1 cellular context compared by ENCODE assay signal in the genomic region with DNA sequence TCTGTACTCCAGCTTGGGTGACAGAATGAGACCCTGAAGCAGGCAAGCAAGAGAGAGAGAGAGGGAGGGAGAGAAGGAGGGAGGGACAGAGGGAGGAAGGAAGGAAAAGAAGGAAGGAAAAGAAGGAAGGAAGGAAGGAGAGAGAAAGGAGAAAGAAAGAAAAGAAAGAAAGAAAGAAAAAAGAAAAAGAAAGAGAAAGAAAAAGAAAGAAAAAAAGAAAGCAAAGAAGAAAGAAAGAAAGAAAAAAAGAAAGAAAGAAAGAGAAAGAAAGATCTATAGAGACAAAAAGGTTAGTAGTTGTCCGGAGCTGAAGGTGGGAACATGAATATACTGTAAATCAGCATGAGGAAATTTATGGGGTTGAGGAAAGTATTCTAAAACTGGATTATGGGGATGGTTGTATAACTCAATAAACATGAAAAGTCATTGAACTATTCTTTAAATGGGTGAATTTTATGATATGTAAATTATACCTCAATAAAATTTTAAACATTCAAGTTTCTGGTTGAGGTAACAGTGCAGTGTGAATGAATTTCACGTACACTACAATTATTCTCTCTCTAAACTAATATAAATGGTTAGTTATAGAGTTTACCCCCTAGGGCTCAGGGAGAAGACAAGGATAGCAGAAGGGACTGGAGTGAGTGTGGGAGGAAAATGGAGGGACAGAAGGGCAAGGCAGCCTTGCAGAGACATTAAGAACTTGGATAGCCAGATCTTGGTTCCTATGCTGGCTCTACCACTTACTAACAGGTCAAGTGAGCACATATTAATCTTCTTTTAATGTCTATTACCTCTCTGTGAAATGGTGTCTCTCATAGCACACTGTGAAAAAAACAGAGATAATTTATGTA.
TF ChIP-seq lines count a peak whose summit lies in the region.

No MANE protein-coding gene starts in this region.

TF ChIP-seq in GM23338, 12 proteins besides CTCF, POLR2A, EP300 and RAD21 (continued from another document):
- TF ChIP-seq, protein P1, sequence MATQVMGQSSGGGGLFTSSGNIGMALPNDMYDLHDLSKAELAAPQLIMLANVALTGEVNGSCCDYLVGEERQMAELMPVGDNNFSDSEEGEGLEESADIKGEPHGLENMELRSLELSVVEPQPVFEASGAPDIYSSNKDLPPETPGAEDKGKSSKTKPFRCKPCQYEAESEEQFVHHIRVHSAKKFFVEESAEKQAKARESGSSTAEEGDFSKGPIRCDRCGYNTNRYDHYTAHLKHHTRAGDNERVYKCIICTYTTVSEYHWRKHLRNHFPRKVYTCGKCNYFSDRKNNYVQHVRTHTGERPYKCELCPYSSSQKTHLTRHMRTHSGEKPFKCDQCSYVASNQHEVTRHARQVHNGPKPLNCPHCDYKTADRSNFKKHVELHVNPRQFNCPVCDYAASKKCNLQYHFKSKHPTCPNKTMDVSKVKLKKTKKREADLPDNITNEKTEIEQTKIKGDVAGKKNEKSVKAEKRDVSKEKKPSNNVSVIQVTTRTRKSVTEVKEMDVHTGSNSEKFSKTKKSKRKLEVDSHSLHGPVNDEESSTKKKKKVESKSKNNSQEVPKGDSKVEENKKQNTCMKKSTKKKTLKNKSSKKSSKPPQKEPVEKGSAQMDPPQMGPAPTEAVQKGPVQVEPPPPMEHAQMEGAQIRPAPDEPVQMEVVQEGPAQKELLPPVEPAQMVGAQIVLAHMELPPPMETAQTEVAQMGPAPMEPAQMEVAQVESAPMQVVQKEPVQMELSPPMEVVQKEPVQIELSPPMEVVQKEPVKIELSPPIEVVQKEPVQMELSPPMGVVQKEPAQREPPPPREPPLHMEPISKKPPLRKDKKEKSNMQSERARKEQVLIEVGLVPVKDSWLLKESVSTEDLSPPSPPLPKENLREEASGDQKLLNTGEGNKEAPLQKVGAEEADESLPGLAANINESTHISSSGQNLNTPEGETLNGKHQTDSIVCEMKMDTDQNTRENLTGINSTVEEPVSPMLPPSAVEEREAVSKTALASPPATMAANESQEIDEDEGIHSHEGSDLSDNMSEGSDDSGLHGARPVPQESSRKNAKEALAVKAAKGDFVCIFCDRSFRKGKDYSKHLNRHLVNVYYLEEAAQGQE (IDR thresholded peaks at IDR 0.05; ENCODE audit: unreplicated experiment): no peak
- no peak for TF ChIP-seq EZH2 (IDR thresholded peaks at IDR 0.05; ENCODE audit: low read depth, unreplicated experiment)
